Comparison of ENCODE assay signal across 1 cellular context in the genomic region with DNA sequence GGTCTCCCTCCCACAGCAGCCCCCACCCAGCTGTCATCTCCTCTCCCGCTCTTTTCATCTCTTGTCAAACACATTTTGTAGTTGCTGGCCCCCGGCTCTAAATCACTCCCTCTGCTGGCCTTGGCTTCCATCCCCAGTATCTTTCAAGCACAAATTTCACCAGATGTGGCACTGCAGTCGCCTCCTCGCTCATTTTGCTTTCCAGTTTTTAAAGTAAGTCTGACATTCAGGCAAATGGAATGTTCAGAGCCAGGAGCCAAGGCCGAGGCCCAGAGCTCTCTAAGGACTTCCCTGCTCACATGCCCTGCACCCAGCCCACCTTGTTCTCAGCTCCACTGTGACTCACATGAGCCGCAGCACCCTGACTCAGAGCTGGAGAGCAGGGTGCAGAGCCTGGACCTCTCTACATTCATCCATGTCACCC.
TF ChIP-seq lines count a peak whose summit lies in the region.

No MANE protein-coding gene starts in this region.

TF ChIP-seq in SK-N-SH treated with all-trans-retinoic acid at 6 μM for 48 hours, 23 proteins besides CTCF, POLR2A, EP300 and RAD21 (continued from another document):
- TF ChIP-seq, protein P1, sequence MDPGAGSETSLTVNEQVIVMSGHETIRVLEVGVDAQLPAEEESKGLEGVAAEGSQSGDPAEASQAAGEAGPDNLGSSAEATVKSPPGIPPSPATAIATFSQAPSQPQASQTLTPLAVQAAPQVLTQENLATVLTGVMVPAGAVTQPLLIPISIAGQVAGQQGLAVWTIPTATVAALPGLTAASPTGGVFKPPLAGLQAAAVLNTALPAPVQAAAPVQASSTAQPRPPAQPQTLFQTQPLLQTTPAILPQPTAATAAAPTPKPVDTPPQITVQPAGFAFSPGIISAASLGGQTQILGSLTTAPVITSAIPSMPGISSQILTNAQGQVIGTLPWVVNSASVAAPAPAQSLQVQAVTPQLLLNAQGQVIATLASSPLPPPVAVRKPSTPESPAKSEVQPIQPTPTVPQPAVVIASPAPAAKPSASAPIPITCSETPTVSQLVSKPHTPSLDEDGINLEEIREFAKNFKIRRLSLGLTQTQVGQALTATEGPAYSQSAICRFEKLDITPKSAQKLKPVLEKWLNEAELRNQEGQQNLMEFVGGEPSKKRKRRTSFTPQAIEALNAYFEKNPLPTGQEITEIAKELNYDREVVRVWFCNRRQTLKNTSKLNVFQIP (CRISPR knock-in tag; IDR thresholded peaks at IDR 0.05; ENCODE audit: borderline replicate concordance, low read depth): no peak
- no peak for TF ChIP-seq ZNF8 (CRISPR knock-in tag; IDR thresholded peaks at IDR 0.05)
- TF ChIP-seq RARB (CRISPR knock-in tag; IDR thresholded peaks at IDR 0.05): no peak
